ENCODE assay signal across 17 cellular contexts in genomic region chr1:218642033-218642954, GRCh38.
DNase-seq lines count a peak whose midpoint lies in the region; ATAC-seq and TF ChIP-seq lines count a peak whose summit lies in the region.
"Had no signal": no experiment of that assay in that cellular context is flagged by ENCODE, and none has a peak within 500 bp of the region (broad histone marks: within the 10 kb centered on the region; RNA-seq: fewer than 3 reads in every experiment).

No MANE protein-coding gene starts in this region.

- H3K27ac Mint-ChIP-seq in stimulated activated naive CD8-positive, alpha-beta T cell treated with anti-CD3 and anti-CD28 coated beads, Interleukin-15, amount 100 ng/mL, for 72 hours = no peak overlapping the region
- H3K27ac Mint-ChIP-seq: activated naive CD4-positive, alpha-beta T cell treated with anti-CD3 and anti-CD28 coated beads, Interleukin-2, amount 50 U/mL, for 24 hours had no signal

- TF ChIP-seq POLR2A in erythroblast (IDR thresholded peaks at IDR 0.05; ENCODE audit: low read length) = no peak

- H3K9me3 ChIP-seq in lung (ENCODE audit: control insufficient read depth in 2 of 2, insufficient read depth in 1 of 2, low read length in 1 of 2) = peaks cover 0 to 3% of the 10 kb centered on the region in 2 donors
- H3K9me3 ChIP-seq: HAP-1, spleen had no signal

- peaks cover 0 to 2% of the 10 kb centered on the region in 2 donors for H3K4me1 ChIP-seq in lung (ENCODE audit: control insufficient read depth in 2 of 2, insufficient read depth in 2 of 2, low read length in 2 of 2)
- H3K4me1 ChIP-seq: HAP-1, spleen had no signal

- H3K4me3 Mint-ChIP-seq in stimulated activated naive CD8-positive, alpha-beta T cell treated with anti-CD3 and anti-CD28 coated beads, Interleukin-15, amount 100 ng/mL, for 72 hours = no peak overlapping the region
- H3K4me3 Mint-ChIP-seq: activated naive CD4-positive, alpha-beta T cell treated with anti-CD3 and anti-CD28 coated beads, Interleukin-2, amount 50 U/mL, for 24 hours had no signal

- H3K27me3 Mint-ChIP-seq in stimulated activated naive CD8-positive, alpha-beta T cell treated with anti-CD3 and anti-CD28 coated beads, Interleukin-15, amount 100 ng/mL, for 72 hours = no peaks in the 10 kb centered on the region
- H3K27me3 Mint-ChIP-seq: activated naive CD4-positive, alpha-beta T cell treated with anti-CD3 and anti-CD28 coated beads, Interleukin-2, amount 50 U/mL, for 24 hours had no signal

- no peak for TF ChIP-seq CTCF in cardiac fibroblast (IDR thresholded peaks at IDR 0.05; ENCODE audit: low read depth, low read length)
- TF ChIP-seq CTCF in lung (IDR thresholded peaks at IDR 0.05; ENCODE audit: control extremely low read depth, extremely low read depth) = no peak

- H3K4me3 ChIP-seq in cardiac fibroblast (replicated peaks in 1 of 2; ENCODE audit: low read depth in 2 of 2, low read length in 2 of 2) (no peak overlapping the region), lung (peak overlapping the region; percentile 19)
- H3K4me3 ChIP-seq: cardiac muscle cell, HAP-1, spleen had no signal

- 87% methylated on average over 7 of the region's 7 CpGs for WGBS in lung, 2 donors

- no peaks in the 10 kb centered on the region for H3K9me3 Mint-ChIP-seq in stimulated activated naive CD8-positive, alpha-beta T cell treated with anti-CD3 and anti-CD28 coated beads, Interleukin-15, amount 100 ng/mL, for 72 hours
- H3K9me3 Mint-ChIP-seq: activated naive CD4-positive, alpha-beta T cell treated with anti-CD3 and anti-CD28 coated beads, Interleukin-2, amount 50 U/mL, for 24 hours had no signal

- no peak for DNase-seq in stimulated activated naive CD8-positive, alpha-beta T cell treated with anti-CD3 and anti-CD28 coated beads, Interleukin-15, amount 100 ng/mL, for 72 hours
- no peak for DNase-seq in stimulated activated naive CD8-positive, alpha-beta T cell treated with anti-CD3 and anti-CD28 coated beads, Interleukin-15, Interleukin-2, amounts not matched to agents 100 U/mL and 50 U/mL, for 24 hours
- DNase-seq in cardiac fibroblast (ENCODE audit: low read depth in 2 of 2) (peak; percentile 56 to 59), lung (ENCODE audit: low spot score) (no peak), erythroblast (lab: John Stamatoyannopoulos, UW) (no peak)
- no peak for DNase-seq in effector CD4-positive, alpha-beta T cell
- DNase-seq in activated CD4-positive, CD25-positive, alpha-beta regulatory T cell treated with anti-CD3 and anti-CD28 coated beads, Interleukin-2, amount 50 U/mL, for 72 hours = no peak
- no peak for DNase-seq in activated effector memory CD4-positive, alpha-beta T cell treated with anti-CD3 and anti-CD28 coated beads, Interleukin-2, amount 50 U/mL, for 16 hours
- DNase-seq: DMS 273 treated with DMSO at 0.1 percent for 48 hours, MM.1S, NCI-H2171, nucleus accumbens, spleen, substantia nigra had no signal

- H3K27me3 ChIP-seq in lung (ENCODE audit: control insufficient read depth, insufficient read depth) = no peaks in the 10 kb centered on the region
- H3K27me3 ChIP-seq: cardiac muscle cell, spleen had no signal

- no peak overlapping the region for H3K27ac ChIP-seq in lung (ENCODE audit: low read depth in 1 of 2, low read length in 1 of 2)
- H3K27ac ChIP-seq: cardiac muscle cell, spleen had no signal

- ATAC-seq in stimulated activated naive CD8-positive, alpha-beta T cell treated with anti-CD3 and anti-CD28 coated beads, Interleukin-15, amount 100 ng/mL, for 72 hours = peak; percentile 18
- ATAC-seq in stimulated activated naive CD8-positive, alpha-beta T cell treated with anti-CD3 and anti-CD28 coated beads, Interleukin-15, Interleukin-2, amounts not matched to agents 100 U/mL and 50 U/mL, for 24 hours = no peak
- no peak for ATAC-seq in lung (ENCODE audit: insufficient read depth, low FRiP score)

- H3K4me1 Mint-ChIP-seq in stimulated activated naive CD8-positive, alpha-beta T cell treated with anti-CD3 and anti-CD28 coated beads, Interleukin-15, amount 100 ng/mL, for 72 hours = no peaks in the 10 kb centered on the region
- H3K4me1 Mint-ChIP-seq: activated naive CD4-positive, alpha-beta T cell treated with anti-CD3 and anti-CD28 coated beads, Interleukin-2, amount 50 U/mL, for 24 hours had no signal

- H3K36me3 ChIP-seq in lung (ENCODE audit: control insufficient read depth in 2 of 2, insufficient read depth in 2 of 2, low read length in 2 of 2) = no peaks in the 10 kb centered on the region
- H3K36me3 ChIP-seq: cardiac muscle cell, HAP-1, spleen had no signal

Comparison
In these comparisons a context has a peak if more than half of its experiments do, and no peak if none do; other contexts are left out.
1. DNase-seq: peak in cardiac fibroblast (2 of 2); none in stimulated activated naive CD8-positive, alpha-beta T cell treated with anti-CD3 and anti-CD28 coated beads, Interleukin-15, amount 100 ng/mL, for 72 hours (0 of 2), stimulated activated naive CD8-positive, alpha-beta T cell treated with anti-CD3 and anti-CD28 coated beads, Interleukin-15, Interleukin-2, amounts not matched to agents 100 U/mL and 50 U/mL, for 24 hours (single experiment), lung (single experiment), effector CD4-positive, alpha-beta T cell (single experiment), erythroblast (0 of 2), activated CD4-positive, CD25-positive, alpha-beta regulatory T cell treated with anti-CD3 and anti-CD28 coated beads, Interleukin-2, amount 50 U/mL, for 72 hours (single experiment) and activated effector memory CD4-positive, alpha-beta T cell treated with anti-CD3 and anti-CD28 coated beads, Interleukin-2, amount 50 U/mL, for 16 hours (single experiment).